8 cellular contexts compared by ENCODE assay signal in genomic region chr17:76735006-76735405, GRCh38. TPM values are rescaled to one million over a fixed set of nuclear protein-coding genes. Genes with fewer than 3 reads are reported as not detected.
DNase-seq lines count a peak whose midpoint lies in the region; ATAC-seq and TF ChIP-seq lines count a peak whose summit lies in the region.

No MANE protein-coding gene starts in this region.

- H3K9me2 ChIP-seq in MM.1S (replicated peaks; ENCODE audit: insufficient read depth, low read length), result no peaks in the 10 kb centered on the region

- DNase-seq in ELR (ENCODE audit: low read depth) (peak; percentile 68), MM.1S (peak; percentile 82), mammary epithelial cell (peak; percentile 46), substantia nigra (lab: John Stamatoyannopoulos, UW) (no peak)
- no peak for DNase-seq in stimulated activated naive CD4-positive, alpha-beta T cell treated with Interleukin-2 at 50 U/mL for 16 hours (lab: John Stamatoyannopoulos, UW)

- TF ChIP-seq CTCF in MM.1S (IDR thresholded peaks at IDR 0.05; ENCODE audit: low read length) (no peak), mammary epithelial cell (conservative IDR thresholded peaks at IDR 0.05 in 1 of 2, IDR thresholded peaks at IDR 0.05 in 1 of 2; ENCODE audit: extremely low read depth in 1 of 2, insufficient read depth in 1 of 2, low read depth in 1 of 2, low read length in 2 of 2) (no peak)

- H3K9me3 ChIP-seq in MM.1S (replicated peaks; ENCODE audit: insufficient read depth, low read length), result no peaks in the 10 kb centered on the region
- no peaks in the 10 kb centered on the region for H3K9me3 ChIP-seq in mammary epithelial cell (replicated peaks; ENCODE audit: insufficient read depth, low read length)
- H3K9me3 ChIP-seq in muscle layer of colon (ENCODE audit: low read length), result no peaks in the 10 kb centered on the region

- ATAC-seq in GM18505 (IDR thresholded peaks at IDR 0.05; ENCODE audit: unreplicated experiment) (no peak), HG03175 (IDR thresholded peaks at IDR 0.05; ENCODE audit: unreplicated experiment) (no peak)

- TF ChIP-seq POLR2A in GM18505 (IDR thresholded peaks at IDR 0.05; ENCODE audit: borderline replicate concordance, extremely low read depth, insufficient read depth, insufficient read length), result no peak

- peaks cover 81% of the 10 kb centered on the region for H3K79me2 ChIP-seq in MM.1S (ENCODE audit: low read length)
- H3K79me2 ChIP-seq in mammary epithelial cell (ENCODE audit: insufficient read depth, low read length), result peaks cover 86% of the 10 kb centered on the region

- H3K9ac ChIP-seq in MM.1S (ENCODE audit: low read length) (peak overlapping the region; percentile 99), mammary epithelial cell (ENCODE audit: insufficient read depth, low read length) (peak overlapping the region; percentile 98), muscle layer of colon (ENCODE audit: low read length) (peak overlapping the region; percentile 95)

- CTCF ChIA-PET in mammary epithelial cell (lab: Charles Lee; ENCODE audit: low non-redundant PET), result no interaction called here

- peaks cover 19% of the 10 kb centered on the region for H3K4me1 ChIP-seq in MM.1S (ENCODE audit: low read length)
- peaks cover 25% of the 10 kb centered on the region for H3K4me1 ChIP-seq in mammary epithelial cell (ENCODE audit: insufficient read depth, low read length)
- H3K4me1 ChIP-seq in muscle layer of colon (ENCODE audit: insufficient read depth, low read length), result peaks cover 61% of the 10 kb centered on the region

- H3F3A ChIP-seq in MM.1S (ENCODE audit: insufficient read depth, low read length), result peaks cover 63% of the 10 kb centered on the region

- H3K27me3 ChIP-seq in MM.1S (replicated peaks; ENCODE audit: insufficient read depth, low read length), result no peaks in the 10 kb centered on the region
- H3K27me3 ChIP-seq in mammary epithelial cell (ENCODE audit: insufficient read depth, low read length), result no peaks in the 10 kb centered on the region
- H3K27me3 ChIP-seq in muscle layer of colon (ENCODE audit: control insufficient read depth in 1 of 2, insufficient read depth in 2 of 2, low read length in 2 of 2), result no peaks in the 10 kb centered on the region

- H2AFZ ChIP-seq in MM.1S (ENCODE audit: low read length) (no peak overlapping the region), mammary epithelial cell (ENCODE audit: low read depth, low read length) (no peak overlapping the region)

- intact Hi-C loops in mammary epithelial cell (cut with micrococcal nuclease), result no loop called here

- peak overlapping the region; percentile 92; the same call in 1 of the 2 replicates for H3K27ac ChIP-seq in MM.1S (ENCODE audit: low read length)
- peak overlapping the region; percentile 94 for H3K27ac ChIP-seq in mammary epithelial cell (ENCODE audit: insufficient read depth, low read depth, low read length)
- H3K27ac ChIP-seq in muscle layer of colon (ENCODE audit: low read depth, low read length), result peak overlapping the region; percentile 100
- no peak overlapping the region for H3K27ac ChIP-seq in substantia nigra (ENCODE audit: low read depth, low read length, poor library complexity, severe bottlenecking)

- no TSS peak for BruUV-seq in mammary epithelial cell (replicated peaks; lab: Mats Ljungman, UMichigan)

- peaks cover 33% of the 10 kb centered on the region for H3K36me3 ChIP-seq in MM.1S (replicated peaks; ENCODE audit: insufficient read depth, low read length)
- H3K36me3 ChIP-seq in mammary epithelial cell (ENCODE audit: insufficient read depth, low read length), result peaks cover 34% of the 10 kb centered on the region
- H3K36me3 ChIP-seq in muscle layer of colon (ENCODE audit: insufficient read depth, low read length), result peaks cover 37% of the 10 kb centered on the region

- dilution Hi-C loops in mammary epithelial cell (cut with HindIII; ENCODE audit: low sequenced_read_pairs), result no loop called here

- WGBS in mammary epithelial cell (ENCODE audit: low coverage, missing lambda C conversion rate), result 5% methylated on average over 5 of the region's 5 CpGs

- peak overlapping the region; percentile 83 for H3K4me2 ChIP-seq in MM.1S (ENCODE audit: low read depth, low read length)
- peak overlapping the region; percentile 99 for H3K4me2 ChIP-seq in mammary epithelial cell (ENCODE audit: insufficient read depth, low read depth, low read length)

- peak overlapping the region; percentile 95 for H3K4me3 ChIP-seq in MM.1S (ENCODE audit: low read length)
- H3K4me3 ChIP-seq in mammary epithelial cell (replicated peaks in 1 of 3; ENCODE audit: insufficient read depth in 1 of 3, low read depth in 2 of 3, low read length in 3 of 3), result peak overlapping the region; percentile 98 to 100 (median 99)
- H3K4me3 ChIP-seq in muscle layer of colon (ENCODE audit: low read depth in 1 of 2, low read length in 2 of 2), result peak overlapping the region in 1 of 2 donors; percentile 92

- H4K20me1 ChIP-seq in MM.1S (ENCODE audit: insufficient read depth, low read length) (peaks cover 33% of the 10 kb centered on the region), mammary epithelial cell (ENCODE audit: insufficient read depth, low read length) (peaks cover 6% of the 10 kb centered on the region)

- in situ Hi-C loops in mammary epithelial cell (cut with MboI; ENCODE audit: low sequenced_read_pairs in 2 of 2), result no loop called here

RNA-seq across cellular contexts. Expression of gene SRSF2, which starts 2.1 kb away (rescaled TPM):
- total RNA-seq in mammary epithelial cell, result 100 to 1,000 TPM; 110 to 196 TPM
- polyA plus RNA-seq in mammary epithelial cell, result 221 TPM
- polyA minus RNA-seq in mammary epithelial cell, result 226 TPM

RNA-seq across cellular contexts. Expression of gene MFSD11, which starts 2.9 kb away (rescaled TPM):
- 10 to 100 TPM; 18.3 to 38.5 TPM for total RNA-seq in mammary epithelial cell
- polyA plus RNA-seq in mammary epithelial cell, result 13.2 TPM
- polyA minus RNA-seq in mammary epithelial cell, result 30.9 TPM

RNA-seq across cellular contexts. Expression of gene METTL23, which starts 8.4 kb away (rescaled TPM):
- 10 to 100 TPM; 18.2 to 27.7 TPM for total RNA-seq in mammary epithelial cell
- polyA plus RNA-seq in mammary epithelial cell, result 38.3 TPM
- polyA minus RNA-seq in mammary epithelial cell, result 19.5 TPM

RNA-seq across cellular contexts. Expression of gene JMJD6, which starts 8.6 kb away (rescaled TPM):
- 10 to 100 TPM; 10.3 to 22.2 TPM for total RNA-seq in mammary epithelial cell
- 14.4 TPM for polyA plus RNA-seq in mammary epithelial cell
- 25.0 TPM for polyA minus RNA-seq in mammary epithelial cell

RNA-seq across cellular contexts. Expression of gene MXRA7, which starts 24.2 kb away (rescaled TPM):
- 100 to 1,000 TPM; 116 to 183 TPM for total RNA-seq in mammary epithelial cell
- polyA plus RNA-seq in mammary epithelial cell, result 59.5 TPM
- polyA minus RNA-seq in mammary epithelial cell, result 144 TPM

Comparison
In these comparisons a context has a peak if more than half of its experiments do, and no peak if none do; other contexts are left out.
1. DNase-seq: peak in ELR (single experiment), MM.1S (single experiment) and mammary epithelial cell (single experiment); none in substantia nigra (0 of 49) and stimulated activated naive CD4-positive, alpha-beta T cell treated with Interleukin-2 at 50 U/mL for 16 hours (single experiment).
2. Peak in every context shown above with its lines, with median percentiles within 50 percentile points of each other: H3K9ac ChIP-seq.